Comparison of ENCODE assay signal across 19 cellular contexts in the genomic region with DNA sequence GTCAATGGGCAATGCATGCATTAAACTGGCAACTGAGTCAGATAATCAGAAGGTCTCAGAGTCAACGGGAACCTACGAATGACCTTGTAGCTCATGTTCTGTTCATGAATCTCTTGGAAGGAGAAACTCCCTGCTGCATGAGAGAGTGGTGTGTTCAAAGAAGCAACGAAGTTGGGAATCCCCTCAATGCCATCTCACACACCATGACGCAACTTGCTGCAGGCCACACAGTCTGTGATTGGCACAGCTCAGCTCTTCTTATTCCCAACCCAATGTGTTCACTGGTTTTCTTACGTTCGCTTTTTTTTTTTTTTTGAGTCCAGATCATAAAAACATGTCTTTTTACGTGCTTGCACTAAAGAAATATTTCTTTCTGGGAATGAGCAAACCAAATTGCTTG.
"Had no signal": no experiment of that assay in that cellular context is flagged by ENCODE, and none has a peak within 500 bp of the region (broad histone marks: within the 10 kb centered on the region; RNA-seq: fewer than 3 reads in every experiment).

No MANE protein-coding gene starts in this region.

- H3K36me3 Mint-ChIP-seq: immature natural killer cell; naive thymus-derived CD4-positive, alpha-beta T cell; type B pancreatic cell had no signal

- H3K36me3 ChIP-seq: left ventricle myocardium inferior, lower lobe of right lung, suprapubic skin, thyroid gland had no signal

- H3K4me1 Mint-ChIP-seq: immature natural killer cell, nephron progenitor cell had no signal

- H3K4me1 ChIP-seq: left ventricle myocardium inferior, lower lobe of right lung, psoas muscle, thyroid gland had no signal

- ATAC-seq: left cardiac atrium; lower lobe of right lung; naive thymus-derived CD4-positive, alpha-beta T cell; psoas muscle; sciatic nerve; stimulated activated naive CD8-positive, alpha-beta T cell treated with anti-CD3 and anti-CD28 coated beads, Interleukin-15, Interleukin-2, amounts not matched to agents 100 U/mL and 50 U/mL, for 24 hours had no signal

- H3K4me3 Mint-ChIP-seq: dendritic cell treated with granulocyte-macrophage colony-stimulating factor and Interleukin-4, amounts not matched to agents 40 ng/mL and 50 ng/mL, for 4 days; immature natural killer cell; naive thymus-derived CD4-positive, alpha-beta T cell; nephron progenitor cell; type B pancreatic cell had no signal

- H3K27ac ChIP-seq: left ventricle myocardium inferior, lower lobe of right lung, psoas muscle, suprapubic skin, thyroid gland had no signal

- H3K27me3 ChIP-seq: suprapubic skin, thyroid gland had no signal

- H3K9me3 Mint-ChIP-seq: dendritic cell treated with granulocyte-macrophage colony-stimulating factor and Interleukin-4, amounts not matched to agents 40 ng/mL and 50 ng/mL, for 4 days; immature natural killer cell; type B pancreatic cell had no signal

- DNase-seq: cerebellar nuclear complex; erythroblast; immature natural killer cell; kidney; left cardiac atrium; left ventricle myocardium inferior; lower lobe of right lung; mesendoderm; naive thymus-derived CD4-positive, alpha-beta T cell; nephron progenitor cell; psoas muscle; stimulated activated CD4-positive, alpha-beta T cell treated with anti-CD3 and anti-CD28 coated beads, Interleukin-2, amount 100 ng/mL, for 24 hours; stimulated activated CD4-positive, alpha-beta T cell treated with anti-CD3 and anti-CD28 coated beads, Interleukin-4, amount 100 ng/mL, for 4 hours; stimulated activated naive CD8-positive, alpha-beta T cell treated with anti-CD3 and anti-CD28 coated beads, Interleukin-15, Interleukin-2, amounts not matched to agents 100 U/mL and 50 U/mL, for 24 hours; thyroid gland had no signal

- H3K27ac Mint-ChIP-seq: dendritic cell treated with granulocyte-macrophage colony-stimulating factor and Interleukin-4, amounts not matched to agents 40 ng/mL and 50 ng/mL, for 4 days; immature natural killer cell; naive thymus-derived CD4-positive, alpha-beta T cell; nephron progenitor cell; type B pancreatic cell had no signal

- H3K9me3 ChIP-seq: lower lobe of right lung, psoas muscle, suprapubic skin, thyroid gland had no signal

- H3K4me3 ChIP-seq: left ventricle myocardium inferior, lower lobe of right lung, psoas muscle, suprapubic skin, thyroid gland had no signal
